Comparison of ENCODE assay signal across 28 cellular contexts in the genomic region with DNA sequence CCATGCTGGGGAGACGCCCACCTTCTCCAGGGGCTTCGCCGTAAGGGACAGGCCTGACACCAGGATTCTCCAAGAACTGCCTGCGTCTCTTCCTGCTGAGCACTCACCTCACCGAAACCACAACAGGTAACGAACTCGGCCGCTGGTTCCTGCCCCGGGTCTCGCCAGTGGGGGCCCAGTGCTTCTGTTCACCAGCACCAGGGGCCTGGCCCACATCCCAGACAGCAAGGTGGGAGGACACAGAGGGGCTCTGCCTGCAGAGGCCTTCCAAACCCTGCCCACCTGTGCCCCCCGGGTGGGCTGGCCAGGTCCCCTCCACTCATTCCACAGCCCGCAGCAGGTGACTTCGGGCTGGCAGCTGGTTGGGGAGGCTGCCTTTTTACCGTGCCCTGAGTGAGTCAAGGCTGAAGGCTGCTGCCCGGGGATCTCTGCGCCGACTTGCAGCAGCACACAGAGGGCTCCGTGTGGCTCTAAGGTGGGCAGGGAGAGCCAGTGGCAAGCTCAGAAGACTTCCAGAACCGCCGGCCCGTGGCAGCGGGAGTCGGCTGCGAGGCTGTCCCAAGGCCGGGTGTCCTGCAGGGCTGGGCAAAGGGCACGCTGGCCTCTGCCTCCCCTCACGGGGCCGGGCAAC. TPM values are rescaled to one million over a fixed set of nuclear protein-coding genes. Genes with fewer than 3 reads are reported as not detected.
DNase-seq lines count a peak whose midpoint lies in the region; ATAC-seq and TF ChIP-seq lines count a peak whose summit lies in the region.
"Had no signal": no experiment of that assay in that cellular context is flagged by ENCODE, and none has a peak within 500 bp of the region (broad histone marks: within the 10 kb centered on the region; RNA-seq: fewer than 3 reads in every experiment).

No MANE protein-coding gene starts in this region.

- peaks cover 0 to 6% of the 10 kb centered on the region in 2 experiments; a peak in 2 of 4 replicates for H3K79me1 ChIP-seq in IMR-90 (ENCODE audit: low read depth in 1 of 2, low read length in 2 of 2)

- H3K14ac ChIP-seq in IMR-90 (replicated peaks; ENCODE audit: low read depth, low read length): no peak overlapping the region

- H2BK120ac ChIP-seq in IMR-90 (ENCODE audit: low read depth, low read length): no peak overlapping the region

- H3K4me3 ChIP-seq in IMR-90 (ENCODE audit: insufficient read depth, low read depth, low read length): no peak overlapping the region
- H3K4me3 ChIP-seq in endodermal cell (ENCODE audit: low read length): no peak overlapping the region
- no peak overlapping the region for H3K4me3 ChIP-seq in lower lobe of right lung
- H3K4me3 ChIP-seq in sigmoid colon: no peak overlapping the region
- no peak overlapping the region for H3K4me3 ChIP-seq in GM23248
- H3K4me3 ChIP-seq: BLaER1 treated with 17β-estradiol and CSF1 and Interleukin-3, amounts not matched to agents 10 nM and 100 nM; hepatocyte; neural progenitor cell had no signal

- CTCF ChIA-PET in IMR-90 (lab: Yijun Ruan, JAX): no interaction called here

- dilution Hi-C loops in IMR-90 (cut with HindIII; ENCODE audit: low sequenced_read_pairs, unreplicated experiment): no loop called here

- H3K9me3 Mint-ChIP-seq in endodermal cell: no peaks in the 10 kb centered on the region
- H3K9me3 Mint-ChIP-seq: activated naive CD4-positive, alpha-beta T cell treated with anti-CD3 and anti-CD28 coated beads for 36 hours; memory B cell; neural progenitor cell; stimulated activated memory B cell treated with anti-CD40 and anti-IgM and Interleukin-4, amounts not matched to agents 10 μg/mL and 1 μg/mL and 100 μg/mL, for 72 hours had no signal

- no peak overlapping the region for H3K4me3 Mint-ChIP-seq in endodermal cell
- H3K4me3 Mint-ChIP-seq: activated naive CD4-positive, alpha-beta T cell treated with anti-CD3 and anti-CD28 coated beads for 36 hours; memory B cell; neural progenitor cell; stimulated activated memory B cell treated with anti-CD40 and anti-IgM and Interleukin-4, amounts not matched to agents 10 μg/mL and 1 μg/mL and 100 μg/mL, for 72 hours; T-helper 17 cell had no signal

- intact Hi-C loops in IMR-90 (cut with micrococcal nuclease) (no loop called here), lower lobe of right lung (cut with DNase I) (no loop called here), sigmoid colon (cut with DNase I) (no loop called here)

- in situ Hi-C loops in IMR-90 (cut with MboI; ENCODE audit: low sequenced_read_pairs) (no loop called here), GM23248 (cut with MboI) (no loop called here)

- H3K56ac ChIP-seq in IMR-90 (ENCODE audit: extremely low read depth, insufficient read depth, low read length): no peak overlapping the region

- H4K20me1 ChIP-seq in IMR-90 (ENCODE audit: insufficient read depth, low read length) (no peaks in the 10 kb centered on the region; the same call in 1 of the 2 replicates), GM23248 (ENCODE audit: insufficient read depth) (no peaks in the 10 kb centered on the region)
- H4K20me1 ChIP-seq: BLaER1 treated with 17β-estradiol and CSF1 and Interleukin-3, amounts not matched to agents 10 nM and 100 nM had no signal

- no TSS peak for BruUV-seq in IMR-90 (replicated peaks; lab: Mats Ljungman, UMichigan)

- H3K4me1 Mint-ChIP-seq in endodermal cell: no peaks in the 10 kb centered on the region
- H3K4me1 Mint-ChIP-seq: memory B cell; stimulated activated memory B cell treated with anti-CD40 and anti-IgM and Interleukin-4, amounts not matched to agents 10 μg/mL and 1 μg/mL and 100 μg/mL, for 72 hours; T-helper 17 cell had no signal

- TF ChIP-seq RAD21 in IMR-90 (IDR thresholded peaks at IDR 0.05; ENCODE audit: low read length): no peak

- no peaks in the 10 kb centered on the region for H3K36me3 Mint-ChIP-seq in endodermal cell (ENCODE audit: low read depth)
- H3K36me3 Mint-ChIP-seq: memory B cell; neural progenitor cell; stimulated activated memory B cell treated with anti-CD40 and anti-IgM and Interleukin-4, amounts not matched to agents 10 μg/mL and 1 μg/mL and 100 μg/mL, for 72 hours had no signal

- peaks cover 19% of the 10 kb centered on the region for H3K9me1 ChIP-seq in IMR-90 (ENCODE audit: insufficient read depth, low read length)

- peak overlapping the region; percentile 49 for H2AK9ac ChIP-seq in IMR-90 (replicated peaks; ENCODE audit: low read depth, low read length, poor library complexity)

- H3K9me3 ChIP-seq in IMR-90 (ENCODE audit: control insufficient read depth, insufficient read depth, low read length): no peaks in the 10 kb centered on the region
- H3K9me3 ChIP-seq in endodermal cell (ENCODE audit: control insufficient read depth, low read length): no peaks in the 10 kb centered on the region
- H3K9me3 ChIP-seq in lower lobe of right lung: no peaks in the 10 kb centered on the region
- no peaks in the 10 kb centered on the region for H3K9me3 ChIP-seq in sigmoid colon
- H3K9me3 ChIP-seq in GM23248 (ENCODE audit: low read depth): no peaks in the 10 kb centered on the region
- H3K9me3 ChIP-seq: BLaER1 treated with 17β-estradiol and CSF1 and Interleukin-3, amounts not matched to agents 10 nM and 100 nM had no signal

- no peak overlapping the region for H3K23ac ChIP-seq in IMR-90 (ENCODE audit: low read depth, low read length)

- H3K4me2 ChIP-seq in IMR-90 (ENCODE audit: low read depth, low read length): no peak overlapping the region
- no peak overlapping the region for H3K4me2 ChIP-seq in GM23248 (ENCODE audit: unreplicated experiment)
- H3K4me2 ChIP-seq: BLaER1 treated with 17β-estradiol and CSF1 and Interleukin-3, amounts not matched to agents 10 nM and 100 nM; hepatocyte; neural progenitor cell had no signal

- no peak overlapping the region for H2BK15ac ChIP-seq in IMR-90 (ENCODE audit: low read depth, low read length)

- H3K4me1 ChIP-seq in IMR-90 (ENCODE audit: control insufficient read depth, insufficient read depth, low read length) (peaks cover 18% of the 10 kb centered on the region), endodermal cell (ENCODE audit: control insufficient read depth, insufficient read depth, low read length) (no peaks in the 10 kb centered on the region), lower lobe of right lung (peaks cover 14% of the 10 kb centered on the region), sigmoid colon (peaks cover 0 to 14% (median 14%) of the 10 kb centered on the region in 4 donors), GM23248 (ENCODE audit: insufficient read depth) (peaks cover 6% of the 10 kb centered on the region; the same call in 1 of the 2 replicates)
- H3K4me1 ChIP-seq: neural progenitor cell had no signal

- no peak overlapping the region for H3K27ac ChIP-seq in IMR-90 (ENCODE audit: insufficient read depth, low read length)
- H3K27ac ChIP-seq in endodermal cell (ENCODE audit: low read depth, low read length): no peak overlapping the region
- no peak overlapping the region for H3K27ac ChIP-seq in lower lobe of right lung
- no peak overlapping the region for H3K27ac ChIP-seq in sigmoid colon
- no peak overlapping the region for H3K27ac ChIP-seq in GM23248
- H3K27ac ChIP-seq: BLaER1 treated with 17β-estradiol and CSF1 and Interleukin-3, amounts not matched to agents 10 nM and 100 nM; hepatocyte; neural progenitor cell had no signal

- no peak overlapping the region for H2AFZ ChIP-seq in IMR-90 (replicated peaks; ENCODE audit: low read length, poor library complexity)
- no peak overlapping the region for H2AFZ ChIP-seq in GM23248
- H2AFZ ChIP-seq: hepatocyte, neural progenitor cell had no signal

- no peak for TF ChIP-seq POLR2A in IMR-90 (IDR thresholded peaks at IDR 0.05; ENCODE audit: low read depth, low read length)
- TF ChIP-seq POLR2A in sigmoid colon (IDR thresholded peaks at IDR 0.05): no peak

- H2BK20ac ChIP-seq in IMR-90 (ENCODE audit: low read depth, low read length): no peak overlapping the region

- H3K27me3 ChIP-seq in IMR-90 (ENCODE audit: control insufficient read depth, insufficient read depth, low read length) (no peaks in the 10 kb centered on the region; the same call in 1 of the 2 replicates), endodermal cell (ENCODE audit: control insufficient read depth, insufficient read depth, low read length, poor library complexity, severe bottlenecking) (no peaks in the 10 kb centered on the region), lower lobe of right lung (ENCODE audit: low read depth) (peaks cover under 1% of the 10 kb centered on the region), sigmoid colon (no peaks in the 10 kb centered on the region), GM23248 (replicated peaks; ENCODE audit: insufficient read depth) (no peaks in the 10 kb centered on the region)
- H3K27me3 ChIP-seq: hepatocyte, neural progenitor cell had no signal

- H2BK5ac ChIP-seq in IMR-90 (ENCODE audit: low read depth, low read length, poor library complexity, severe bottlenecking): no peak overlapping the region

- no peaks in the 10 kb centered on the region for H3K36me3 ChIP-seq in IMR-90 (ENCODE audit: control insufficient read depth, insufficient read depth, low read length)
- no peaks in the 10 kb centered on the region for H3K36me3 ChIP-seq in endodermal cell (ENCODE audit: control insufficient read depth, insufficient read depth, low read length)
- H3K36me3 ChIP-seq in lower lobe of right lung: no peaks in the 10 kb centered on the region
- H3K36me3 ChIP-seq in sigmoid colon: no peaks in the 10 kb centered on the region
- no peaks in the 10 kb centered on the region for H3K36me3 ChIP-seq in GM23248 (ENCODE audit: low read depth)
- H3K36me3 ChIP-seq: BLaER1 treated with 17β-estradiol and CSF1 and Interleukin-3, amounts not matched to agents 10 nM and 100 nM; neural progenitor cell had no signal

- H3K18ac ChIP-seq in IMR-90 (ENCODE audit: low read depth, low read length): no peak overlapping the region

- POLR2A ChIA-PET in IMR-90 (lab: Charles Lee; ENCODE audit: unreplicated experiment): interaction anchor here (0.6 kb wide), 1 partner anchor 52 kb away, joined by 4 read pairs; no protein-coding TSS in a partner anchor

- no peak overlapping the region for H3K27ac Mint-ChIP-seq in endodermal cell
- H3K27ac Mint-ChIP-seq: activated naive CD4-positive, alpha-beta T cell treated with anti-CD3 and anti-CD28 coated beads for 36 hours; memory B cell; neural progenitor cell; progenitor cell of endocrine pancreas; stimulated activated memory B cell treated with anti-CD40 and anti-IgM and Interleukin-4, amounts not matched to agents 10 μg/mL and 1 μg/mL and 100 μg/mL, for 72 hours; T-helper 17 cell had no signal

- no peak overlapping the region for H4K91ac ChIP-seq in IMR-90 (ENCODE audit: insufficient read depth, low read depth, low read length)

- peaks cover 12% of the 10 kb centered on the region; the same call in 1 of the 2 replicates for H3F3A ChIP-seq in GM23248 (ENCODE audit: insufficient read depth)

- no peak overlapping the region for H4K5ac ChIP-seq in IMR-90 (ENCODE audit: low read depth, low read length)

- no peak for TF ChIP-seq CTCF in IMR-90 (conservative IDR thresholded peaks at IDR 0.05; ENCODE audit: low read depth, low read length)
- no peak for TF ChIP-seq CTCF in endodermal cell (conservative IDR thresholded peaks at IDR 0.05)
- no peak for TF ChIP-seq CTCF in lower lobe of right lung (IDR thresholded peaks at IDR 0.05)
- TF ChIP-seq CTCF in sigmoid colon (IDR thresholded peaks at IDR 0.05): no peak

- 93% methylated on average over 12 of the region's 28 CpGs; no CpG with 5 or more reads in 1 of the 2 experiments for WGBS in IMR-90 (ENCODE audit: extremely low coverage in 2 of 2, insufficient read length in 1 of 2), 2 experiments
- WGBS in endodermal cell (ENCODE audit: insufficient coverage in 1 of 2, insufficient read length in 1 of 2), 2 experiments: 90 to 91% methylated on average over 14 to 28 of the region's 28 CpGs
- 74 to 82% methylated on average over 28 of the region's 28 CpGs for WGBS in sigmoid colon, 2 donors
- WGBS in GM23248 (ENCODE audit: low coverage in 1 of 2, low lambda C conversion rate in 2 of 2, missing lambda C conversion rate in 2 of 2), 2 experiments: 82 to 90% methylated on average over 28 of the region's 28 CpGs

- H3K9ac ChIP-seq in IMR-90 (ENCODE audit: low read depth, low read length): no peak overlapping the region
- H3K9ac ChIP-seq in endodermal cell (ENCODE audit: extremely low read depth, low read length, poor library complexity, severe bottlenecking): no peak overlapping the region
- no peak overlapping the region for H3K9ac ChIP-seq in GM23248
- H3K9ac ChIP-seq: BLaER1 treated with 17β-estradiol and CSF1 and Interleukin-3, amounts not matched to agents 10 nM and 100 nM; neural progenitor cell had no signal

- no peaks in the 10 kb centered on the region for H3K27me3 Mint-ChIP-seq in endodermal cell (ENCODE audit: insufficient read depth)

- no peak for DNase-seq in IMR-90
- DNase-seq in endodermal cell: peak; percentile 46
- DNase-seq in lower lobe of right lung: peak; percentile 38
- DNase-seq in sigmoid colon: peak; percentile 58
- DNase-seq in GM23248: no peak
- DNase-seq in NCI-H146 treated with DMSO at 0.1 percent for 48 hours (lab: John Stamatoyannopoulos, UW; ENCODE audit: unreplicated experiment): no peak
- DNase-seq: activated CD4-positive, alpha-beta T cell treated with anti-CD3 and anti-CD28 coated beads, Interleukin-2, amount 50 U/mL, for 4 hours; activated naive CD4-positive, alpha-beta T cell treated with anti-CD3 and anti-CD28 coated beads for 36 hours; activated T-cell treated with anti-CD3 and anti-CD28 coated beads, Interleukin-2, amount 50 U/mL, for 48 hours; amygdala; COR-L47; DMS53; KG1; NCI-H1105; NCI-H1930; NCI-H526; NK-92 treated with Interleukin-12 subunit alpha and Interleukin-12 subunit beta, amount 100 ng/mL, for 24 hours; PC-3; substantia nigra; T-helper 17 cell had no signal

- no peak overlapping the region for H4K8ac ChIP-seq in IMR-90 (ENCODE audit: low read depth in 2 of 2, low read length in 2 of 2)

- ATAC-seq in IMR-90 (ENCODE audit: low read depth) (no peak), lower lobe of right lung (no peak), HG02938 (IDR thresholded peaks at IDR 0.05; ENCODE audit: unreplicated experiment) (no peak), HG03457 (IDR thresholded peaks at IDR 0.05; ENCODE audit: unreplicated experiment) (no peak)
- ATAC-seq: PC-3; stimulated activated memory B cell treated with anti-CD40 and anti-IgM and Interleukin-4, amounts not matched to agents 10 μg/mL and 1 μg/mL and 100 μg/mL, for 72 hours; T-helper 17 cell had no signal

- H3K79me2 ChIP-seq in GM23248 (ENCODE audit: insufficient read depth): no peaks in the 10 kb centered on the region
- H3K79me2 ChIP-seq: hepatocyte had no signal

- H3K9me2 ChIP-seq in GM23248 (ENCODE audit: insufficient read depth): no peaks in the 10 kb centered on the region

- no peak overlapping the region for H3K4ac ChIP-seq in IMR-90 (ENCODE audit: low read depth, low read length)

- no peak for TF ChIP-seq EP300 in sigmoid colon (IDR thresholded peaks at IDR 0.05)

- H2AK5ac ChIP-seq in IMR-90 (ENCODE audit: low read depth, low read length): no peak overlapping the region

RNA-seq across cellular contexts. Expression of a gene that starts 14.7 kb away (rescaled TPM):
- total RNA-seq in IMR-90 (2012; rRNA removed) (4.3 and 6.7 TPM in 2 replicates), endodermal cell (100 to 1,000 TPM; 332 to 398 TPM), lower lobe of right lung (45.1 TPM), sigmoid colon (100 to 1,000 TPM in 3 of 4 donors, 10 to 100 TPM in 1; 39.7 to 197 (median 103) TPM)
- polyA plus RNA-seq in IMR-90 (2012; rRNA removed) (46.7 and 52.6 TPM in 2 replicates), sigmoid colon (10 to 100 TPM in 1 of 3 donors, 1 to 10 TPM in 2; 4.4 to 34.8 (median 5.4) TPM), GM23248 (2016; fragmentation: Nextera tagmentation; extraction: Ambion mirVana) (1.7 and 1.8 TPM in 2 replicates)
- polyA plus RNA-seq in IMR-90 (2012; cell fraction: cytosol; rRNA removed): 66.0 and 124 TPM in 2 replicates
- polyA plus RNA-seq in IMR-90 (2012; cell fraction: nucleus; rRNA removed; ENCODE audit: low replicate concordance): 136 and 394 TPM in 2 replicates
- 216 TPM for polyA plus RNA-seq in endodermal cell (2013, experiment 1 of 2)
- 213 TPM for polyA plus RNA-seq in endodermal cell (2013, experiment 2 of 2)
- total RNA-seq in GM23248 (2014; rRNA removed; shearing (Covaris generic)): 24.2 and 30.5 TPM in 2 replicates

Comparison
In these comparisons a context has a peak if more than half of its experiments do, and no peak if none do; other contexts are left out.
1. DNase-seq: peak in endodermal cell (single experiment), lower lobe of right lung (single experiment) and sigmoid colon (single experiment); none in IMR-90 (single experiment), GM23248 (single experiment) and NCI-H146 treated with DMSO at 0.1 percent for 48 hours (single experiment).